ENCODE assay signal across 13 cellular contexts in genomic region chr10:45180946-45181439, GRCh38.
DNase-seq lines count a peak whose midpoint lies in the region; ATAC-seq, FAIRE-seq and TF ChIP-seq lines count a peak whose summit lies in the region.
"Had no signal": no experiment of that assay in that cellular context is flagged by ENCODE, and none has a peak within 500 bp of the region (broad histone marks: within the 10 kb centered on the region; RNA-seq: fewer than 3 reads in every experiment).

No MANE protein-coding gene starts in this region.

- TF ChIP-seq CTCF in H1 (IDR thresholded peaks at IDR 0.05; ENCODE audit: control extremely low read depth in 1 of 3, insufficient read depth in 1 of 3, low read depth in 1 of 3, low read length in 3 of 3) = no peak
- TF ChIP-seq CTCF in neural progenitor cell (IDR thresholded peaks at IDR 0.05) = no peak
- TF ChIP-seq CTCF in MM.1S (IDR thresholded peaks at IDR 0.05; ENCODE audit: low read length) = no peak

- 72% methylated on average over 10 of the region's 10 CpGs for WGBS in right cardiac atrium
- WGBS in H1 (ENCODE audit: extremely low coverage in 1 of 2, insufficient coverage in 1 of 2, insufficient read length in 1 of 2, insufficient replicate concordance in 2 of 2, low coverage in 1 of 2, low lambda C conversion rate in 2 of 2, missing lambda C conversion rate in 1 of 2), 2 experiments = 86% methylated on average over 10 of the region's 10 CpGs; no CpG with 5 or more reads in 1 of the 2 experiments

- no peak overlapping the region for H3K14ac ChIP-seq in H1 (ENCODE audit: insufficient read length)

- no peaks in the 10 kb centered on the region for H3K27me3 ChIP-seq in right cardiac atrium (ENCODE audit: control insufficient read depth, insufficient read depth)
- no peaks in the 10 kb centered on the region for H3K27me3 ChIP-seq in H1 (replicated peaks in 1 of 4; ENCODE audit: control insufficient read depth in 3 of 4, extremely low read depth in 1 of 4, insufficient read depth in 3 of 4, low read length in 3 of 4)
- no peaks in the 10 kb centered on the region for H3K27me3 ChIP-seq in neural progenitor cell
- no peaks in the 10 kb centered on the region for H3K27me3 ChIP-seq in MM.1S (replicated peaks; ENCODE audit: insufficient read depth, low read length)

- no peak overlapping the region for H3K27ac ChIP-seq in right cardiac atrium (ENCODE audit: low read length)
- no peak overlapping the region for H3K27ac ChIP-seq in H1 (ENCODE audit: low read depth, low read length)
- no peak overlapping the region for H3K27ac ChIP-seq in neural progenitor cell
- H3K27ac ChIP-seq in MM.1S (ENCODE audit: low read length) = no peak overlapping the region

- H3K9me3 Mint-ChIP-seq in neural progenitor cell = no peaks in the 10 kb centered on the region

- H2AK5ac ChIP-seq in H1 (ENCODE audit: low read depth, low read length) = no peak overlapping the region

- no peaks in the 10 kb centered on the region for H4K20me1 ChIP-seq in H1 (replicated peaks in 1 of 2; ENCODE audit: control insufficient read depth in 1 of 2, insufficient read depth in 2 of 2, low read length in 2 of 2)
- H4K20me1 ChIP-seq in neural progenitor cell (ENCODE audit: low read depth) = no peaks in the 10 kb centered on the region
- H4K20me1 ChIP-seq in MM.1S (ENCODE audit: insufficient read depth, low read length) = no peaks in the 10 kb centered on the region

- no peaks in the 10 kb centered on the region for H3K9me2 ChIP-seq in MM.1S (replicated peaks; ENCODE audit: insufficient read depth, low read length)

- H3K79me1 ChIP-seq in H1 (ENCODE audit: low read depth, low read length) = no peaks in the 10 kb centered on the region

- H4K5ac ChIP-seq in H1 (ENCODE audit: insufficient read length, low read depth, low read length) = no peak overlapping the region

- H3K4me1 ChIP-seq in right cardiac atrium (ENCODE audit: control insufficient read depth, insufficient read depth, low read length) = no peaks in the 10 kb centered on the region
- no peaks in the 10 kb centered on the region for H3K4me1 ChIP-seq in H1 (replicated peaks in 1 of 4; ENCODE audit: control insufficient read depth in 3 of 4, insufficient read depth in 4 of 4, low read length in 3 of 4)
- no peaks in the 10 kb centered on the region for H3K4me1 ChIP-seq in neural progenitor cell
- peaks cover 5% of the 10 kb centered on the region; the same call in 1 of the 2 replicates for H3K4me1 ChIP-seq in MM.1S (ENCODE audit: low read length)

- no peak overlapping the region; the same call in 1 of the 2 replicates for H4K8ac ChIP-seq in H1 (ENCODE audit: extremely low read depth, insufficient read depth, low read length)

- H3K36me3 ChIP-seq in H1 (ENCODE audit: control insufficient read depth in 2 of 4, insufficient read depth in 4 of 4, low read length in 3 of 4) = no peaks in the 10 kb centered on the region
- no peaks in the 10 kb centered on the region for H3K36me3 ChIP-seq in neural progenitor cell
- no peaks in the 10 kb centered on the region for H3K36me3 ChIP-seq in MM.1S (replicated peaks; ENCODE audit: insufficient read depth, low read length)

- no peak overlapping the region for H2BK15ac ChIP-seq in H1 (ENCODE audit: low read length)

- no peak for TF ChIP-seq POLR2A in H1 (IDR thresholded peaks at IDR 0.05; ENCODE audit: control extremely low read depth in 1 of 2, low read depth in 2 of 2, low read length in 2 of 2)

- H3K23me2 ChIP-seq in H1 (ENCODE audit: low read depth, low read length) = no peaks in the 10 kb centered on the region

- no peak overlapping the region for H3K4ac ChIP-seq in H1 (replicated peaks; ENCODE audit: insufficient read length, low read depth, low read length)

- no peaks in the 10 kb centered on the region for H3K27me3 Mint-ChIP-seq in neural progenitor cell (ENCODE audit: insufficient read depth, low read depth)

- no peak overlapping the region for H3K18ac ChIP-seq in H1 (ENCODE audit: extremely low read depth, low read length)

- no peak overlapping the region for H2BK20ac ChIP-seq in H1 (ENCODE audit: low read length)

- no peak overlapping the region for H3K23ac ChIP-seq in H1 (ENCODE audit: insufficient read length)

- FAIRE-seq in H1 (lab: Jason Lieb, UNC) = no peak

- H3F3A ChIP-seq in neural progenitor cell (ENCODE audit: low read depth) (no peaks in the 10 kb centered on the region), MM.1S (ENCODE audit: insufficient read depth, low read length) (no peaks in the 10 kb centered on the region)

- no peak overlapping the region for H2BK120ac ChIP-seq in H1 (replicated peaks; ENCODE audit: low read depth, low read length)

- H3K4me1 Mint-ChIP-seq in neural progenitor cell = peaks cover 18% of the 10 kb centered on the region

- CTCF ChIA-PET in H1 (lab: Charles Lee; ENCODE audit: partially characterized antibody) = no interaction called here

- no peak overlapping the region for H3K56ac ChIP-seq in H1 (replicated peaks; ENCODE audit: insufficient read length, low read depth, low read length)

- H3K9me3 ChIP-seq in right cardiac atrium (ENCODE audit: control insufficient read depth, low read length) = no peaks in the 10 kb centered on the region
- H3K9me3 ChIP-seq in H1 (ENCODE audit: insufficient read depth in 2 of 2, low read depth in 1 of 2, low read length in 1 of 2) = no peaks in the 10 kb centered on the region
- H3K9me3 ChIP-seq in neural progenitor cell (ENCODE audit: low read depth) = no peaks in the 10 kb centered on the region
- no peaks in the 10 kb centered on the region for H3K9me3 ChIP-seq in MM.1S (replicated peaks; ENCODE audit: insufficient read depth, low read length)

- H4K91ac ChIP-seq in H1 (replicated peaks; ENCODE audit: insufficient read length, low read length) = no peak overlapping the region

- POLR2A ChIA-PET in H1 (lab: Charles Lee; ENCODE audit: partially characterized antibody) = no interaction called here

- H3K27ac Mint-ChIP-seq in neural progenitor cell = no peak overlapping the region

- H3K4me3 ChIP-seq in right cardiac atrium (ENCODE audit: low read length) (no peak overlapping the region), H1 (ENCODE audit: extremely low read depth in 1 of 4, insufficient read depth in 2 of 4, low read depth in 3 of 4, low read length in 4 of 4) (no peak overlapping the region), neural progenitor cell (no peak overlapping the region), MM.1S (ENCODE audit: low read length) (no peak overlapping the region)

- ATAC-seq in right cardiac atrium (peak; percentile 50 to 54), Right ventricle myocardium inferior (no peak)

- H3K36me3 Mint-ChIP-seq in neural progenitor cell = no peaks in the 10 kb centered on the region

- intact Hi-C loops in right cardiac atrium (cut with DNase I) = no loop called here
- intact Hi-C loops in Right ventricle myocardium inferior (cut with DNase I) = no loop called here

- TF ChIP-seq EP300 in H1 (IDR thresholded peaks at IDR 0.05; ENCODE audit: borderline replicate concordance in 1 of 2, low read depth in 2 of 2, low read length in 2 of 2) = no peak

- no peak overlapping the region for H2BK12ac ChIP-seq in H1 (ENCODE audit: low read depth, low read length)

- no peak overlapping the region for H2BK5ac ChIP-seq in H1 (ENCODE audit: low read depth, low read length)

- no peak overlapping the region for H3K4me3 Mint-ChIP-seq in neural progenitor cell

- no peak for TF ChIP-seq RAD21 in H1 (IDR thresholded peaks at IDR 0.05 in 1 of 2, conservative IDR thresholded peaks at IDR 0.05 in 1 of 2; ENCODE audit: low read depth in 2 of 2, low read length in 2 of 2)

- peak; percentile 32 to 62 (median 53) for DNase-seq in right cardiac atrium
- DNase-seq in Right ventricle myocardium inferior (ENCODE audit: missing footprints) = no peak
- no peak for DNase-seq in H1 (ENCODE audit: low read depth in 1 of 2, low spot score in 2 of 2)
- DNase-seq in neural progenitor cell (ENCODE audit: low spot score) = no peak
- DNase-seq in NCI-H2107 treated with DMSO at 0.1 percent for 48 hours (lab: John Stamatoyannopoulos, UW; ENCODE audit: unreplicated experiment) = no peak
- no peak for DNase-seq in NCI-H2029 treated with DMSO at 0.1 percent for 48 hours (lab: John Stamatoyannopoulos, UW)
- no peak for DNase-seq in COR-L47 (lab: John Stamatoyannopoulos, UW)
- no peak for DNase-seq in MM.1S
- DNase-seq: DMS153, MV-4-11, NCI-H1436, NCI-H2081, NCI-H774 had no signal

- H3K9ac ChIP-seq in H1 (replicated peaks in 1 of 4; ENCODE audit: extremely low read depth in 1 of 4, low read depth in 3 of 4, low read length in 3 of 4) (no peak overlapping the region), neural progenitor cell (no peak overlapping the region), MM.1S (ENCODE audit: low read length) (no peak overlapping the region)

- H3K4me2 ChIP-seq in H1 (ENCODE audit: insufficient read depth in 1 of 2, low read depth in 2 of 2, low read length in 2 of 2) (no peak overlapping the region), neural progenitor cell (no peak overlapping the region), MM.1S (ENCODE audit: low read depth, low read length) (no peak overlapping the region)

- H2AFZ ChIP-seq in H1 (ENCODE audit: low read length) = peak overlapping the region; percentile 34; the same call in 1 of the 2 replicates
- peak overlapping the region; percentile 63 for H2AFZ ChIP-seq in neural progenitor cell (replicated peaks)
- no peak overlapping the region for H2AFZ ChIP-seq in MM.1S (ENCODE audit: low read length)

- no peaks in the 10 kb centered on the region for H3K79me2 ChIP-seq in H1 (ENCODE audit: control insufficient read depth in 1 of 2, insufficient read depth in 2 of 2, low read length in 2 of 2)
- no peaks in the 10 kb centered on the region for H3K79me2 ChIP-seq in neural progenitor cell (ENCODE audit: low read depth)
- H3K79me2 ChIP-seq in MM.1S (ENCODE audit: low read length) = no peaks in the 10 kb centered on the region

TF ChIP-seq in H1, 55 proteins besides CTCF, POLR2A, EP300 and RAD21:
- TF ChIP-seq TCF12 (IDR thresholded peaks at IDR 0.05; ENCODE audit: low read depth, low read length) (no peak), MAX (IDR thresholded peaks at IDR 0.05) (no peak), CBX5 (IDR thresholded peaks at IDR 0.05; ENCODE audit: low read depth, low read length) (no peak), ASH2L (IDR thresholded peaks at IDR 0.05; ENCODE audit: low read length) (no peak), NRF1 (IDR thresholded peaks at IDR 0.05; ENCODE audit: low read depth, low read length) (no peak), CBX8 (IDR thresholded peaks at IDR 0.05; ENCODE audit: borderline replicate concordance, low read depth, low read length) (no peak), HDAC2 (IDR thresholded peaks at IDR 0.05; ENCODE audit: borderline replicate concordance in 1 of 2, low read depth in 2 of 2, low read length in 2 of 2) (no peak), CHD1 (IDR thresholded peaks at IDR 0.05; ENCODE audit: low read depth, low read length) (no peak)

Comparison
In these comparisons a context has a peak if more than half of its experiments do, and no peak if none do; other contexts are left out.
1. DNase-seq: peak in right cardiac atrium (3 of 3); none in Right ventricle myocardium inferior (single experiment), H1 (0 of 2), neural progenitor cell (single experiment), NCI-H2107 treated with DMSO at 0.1 percent for 48 hours (single experiment), NCI-H2029 treated with DMSO at 0.1 percent for 48 hours (single experiment), COR-L47 (single experiment) and MM.1S (single experiment).